26 cellular contexts compared by ENCODE assay signal in the genomic region with DNA sequence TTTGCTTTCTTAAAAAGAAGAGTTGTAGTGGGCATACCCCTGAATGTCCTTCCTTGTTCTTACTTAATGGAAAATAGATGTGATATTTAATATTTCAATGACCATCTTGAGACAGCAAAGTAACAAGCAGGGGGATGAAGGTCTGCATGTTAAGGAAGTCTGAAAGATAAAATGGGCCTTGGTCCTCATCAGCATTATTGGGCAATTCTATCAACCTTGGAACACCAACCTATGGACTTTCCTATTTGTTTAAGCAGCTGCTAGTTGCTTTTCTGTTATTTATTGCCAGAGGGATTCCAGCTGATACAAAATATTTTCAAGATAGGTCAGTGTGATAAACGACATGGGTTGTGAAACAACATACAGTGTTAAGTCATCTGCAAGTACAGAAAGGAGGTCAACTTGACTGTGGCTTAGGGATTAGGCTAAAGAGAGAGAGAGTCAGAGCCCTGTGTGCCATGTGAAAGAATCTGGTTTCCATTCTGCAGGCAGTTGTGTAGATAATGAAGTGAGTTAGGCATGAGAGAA. TPM values are rescaled to one million over a fixed set of nuclear protein-coding genes. Genes with fewer than 3 reads are reported as not detected.
DNase-seq lines count a peak whose midpoint lies in the region; ATAC-seq and TF ChIP-seq lines count a peak whose summit lies in the region.
"Had no signal": no experiment of that assay in that cellular context is flagged by ENCODE, and none has a peak within 500 bp of the region (broad histone marks: within the 10 kb centered on the region; RNA-seq: fewer than 3 reads in every experiment).

No MANE protein-coding gene starts in this region.

- peak; percentile 18 for DNase-seq in activated CD4-positive, alpha-beta T cell treated with anti-CD3 and anti-CD28 coated beads, Interleukin-2, amount 10 ng/mL, durations not matched to agents 24 days and 14 days
- no peak for DNase-seq in activated CD4-positive, alpha-beta T cell treated with anti-CD3 and anti-CD28 coated beads, Interleukin-2, amount 50 U/mL, for 48 hours
- DNase-seq in fibroblast of villous mesenchyme (ENCODE audit: low read depth) (peak; percentile 76), osteoblast (ENCODE audit: insufficient read length, low spot score, missing footprints) (peak; percentile 45), SHP77 treated with DMSO at 0.1 percent for 48 hours (lab: John Stamatoyannopoulos, UW) (no peak), mesenteric fat pad (ENCODE audit: low spot score) (no peak)
- DNase-seq: activated CD4-positive, alpha-beta T cell treated with anti-CD3 and anti-CD28 coated beads for 4 hours; activated naive CD8-positive, alpha-beta T cell treated with anti-CD3 and anti-CD28 coated beads, Interleukin-2, amount 50 U/mL, for 24 hours; activated T-cell treated with anti-CD3 and anti-CD28 coated beads, Interleukin-2, amount 50 U/mL, for 1 hour; dorsolateral prefrontal cortex; head of caudate nucleus; Kasumi-1; mesendoderm; naive B cell; NCI-H1694; NCI-H2171; NCI-H524; stimulated activated CD4-positive, alpha-beta T cell treated with anti-CD3 and anti-CD28 coated beads, Interleukin-2, amount 100 ng/mL, for 24 hours; substantia nigra had no signal

- H3K27ac ChIP-seq in osteoblast (ENCODE audit: low read depth, low read length) = no peak overlapping the region
- H3K27ac ChIP-seq: 22Rv1, dorsolateral prefrontal cortex had no signal

- no peak overlapping the region for H3K4me3 Mint-ChIP-seq in activated CD4-positive, alpha-beta T cell treated with anti-CD3 and anti-CD28 coated beads, Interleukin-2, amount 10 ng/mL, durations not matched to agents 24 days and 14 days
- H3K4me3 Mint-ChIP-seq: activated naive CD8-positive, alpha-beta T cell treated with anti-CD3 and anti-CD28 coated beads, Interleukin-2, amount 50 U/mL, for 24 hours; brain; naive B cell had no signal

- no peaks in the 10 kb centered on the region for H3K9me3 ChIP-seq in osteoblast (ENCODE audit: low read depth, low read length)
- H3K9me3 ChIP-seq: HAP-1 had no signal

- H3K4me1 ChIP-seq in osteoblast (ENCODE audit: insufficient read depth, low read length) = no peaks in the 10 kb centered on the region
- H3K4me1 ChIP-seq: HAP-1 had no signal

- H3K36me3 Mint-ChIP-seq in activated CD4-positive, alpha-beta T cell treated with anti-CD3 and anti-CD28 coated beads, Interleukin-2, amount 10 ng/mL, durations not matched to agents 24 days and 14 days (ENCODE audit: low read depth) = no peaks in the 10 kb centered on the region
- H3K36me3 Mint-ChIP-seq: brain, naive B cell had no signal

- no peak overlapping the region for H3K4me3 ChIP-seq in fibroblast of villous mesenchyme (ENCODE audit: low read depth, low read length)
- no peak overlapping the region for H3K4me3 ChIP-seq in osteoblast (ENCODE audit: insufficient read depth, low read length)
- H3K4me3 ChIP-seq: dorsolateral prefrontal cortex, HAP-1 had no signal

- H3K27me3 Mint-ChIP-seq in activated CD4-positive, alpha-beta T cell treated with anti-CD3 and anti-CD28 coated beads, Interleukin-2, amount 10 ng/mL, durations not matched to agents 24 days and 14 days = no peaks in the 10 kb centered on the region
- H3K27me3 Mint-ChIP-seq: activated naive CD8-positive, alpha-beta T cell treated with anti-CD3 and anti-CD28 coated beads, Interleukin-2, amount 50 U/mL, for 24 hours; brain had no signal

- no peaks in the 10 kb centered on the region for H4K20me1 ChIP-seq in osteoblast (ENCODE audit: insufficient read depth, low read length)

- no peak overlapping the region for H3K4me2 ChIP-seq in osteoblast (ENCODE audit: insufficient read depth, low read length)

- intact Hi-C loops in activated CD4-positive, alpha-beta T cell treated with anti-CD3 and anti-CD28 coated beads, Interleukin-2, amount 10 ng/mL, durations not matched to agents 24 days and 14 days (cut with micrococcal nuclease) = no loop called here

- H3K27ac Mint-ChIP-seq in activated CD4-positive, alpha-beta T cell treated with anti-CD3 and anti-CD28 coated beads, Interleukin-2, amount 10 ng/mL, durations not matched to agents 24 days and 14 days = no peak overlapping the region
- H3K27ac Mint-ChIP-seq: activated naive CD8-positive, alpha-beta T cell treated with anti-CD3 and anti-CD28 coated beads, Interleukin-2, amount 50 U/mL, for 24 hours; brain; naive B cell had no signal

- no peak overlapping the region for H2AFZ ChIP-seq in osteoblast (ENCODE audit: low read length)

- no peaks in the 10 kb centered on the region for H3K9me3 Mint-ChIP-seq in activated CD4-positive, alpha-beta T cell treated with anti-CD3 and anti-CD28 coated beads, Interleukin-2, amount 10 ng/mL, durations not matched to agents 24 days and 14 days

- H3K27me3 ChIP-seq in osteoblast (ENCODE audit: insufficient read depth, low read length) = no peaks in the 10 kb centered on the region
- H3K27me3 ChIP-seq: dorsolateral prefrontal cortex had no signal

- TF ChIP-seq CTCF in fibroblast of villous mesenchyme (IDR thresholded peaks at IDR 0.05; ENCODE audit: insufficient read depth, low read depth, low read length) (no peak), osteoblast (IDR thresholded peaks at IDR 0.05; ENCODE audit: extremely low read depth, low read depth, low read length) (no peak)

- H3K36me3 ChIP-seq in osteoblast (ENCODE audit: insufficient read depth, low read length) = no peaks in the 10 kb centered on the region
- H3K36me3 ChIP-seq: HAP-1 had no signal

- ATAC-seq in HG02885 (IDR thresholded peaks at IDR 0.05; ENCODE audit: poor library complexity, unreplicated experiment) (no peak), HG02571 (IDR thresholded peaks at IDR 0.05; ENCODE audit: unreplicated experiment) (no peak)
- ATAC-seq: activated naive CD8-positive, alpha-beta T cell treated with anti-CD3 and anti-CD28 coated beads, Interleukin-2, amount 50 U/mL, for 24 hours had no signal

- no peaks in the 10 kb centered on the region for H3K4me1 Mint-ChIP-seq in activated CD4-positive, alpha-beta T cell treated with anti-CD3 and anti-CD28 coated beads, Interleukin-2, amount 10 ng/mL, durations not matched to agents 24 days and 14 days
- H3K4me1 Mint-ChIP-seq: activated naive CD8-positive, alpha-beta T cell treated with anti-CD3 and anti-CD28 coated beads, Interleukin-2, amount 50 U/mL, for 24 hours; brain; naive B cell had no signal

- H3K79me2 ChIP-seq in osteoblast (ENCODE audit: insufficient read depth, low read length) = no peaks in the 10 kb centered on the region

RNA-seq across cellular contexts. Expression of a gene that starts 16.4 kb away (rescaled TPM):
- total RNA-seq in activated CD4-positive, alpha-beta T cell treated with anti-CD3 and anti-CD28 coated beads, Interleukin-2, amount 10 ng/mL, durations not matched to agents 24 days and 14 days = not detected in 2 replicates
- 14.7 and 20.9 TPM in 2 replicates for total RNA-seq in fibroblast of villous mesenchyme
- total RNA-seq in osteoblast = 2.2 and 2.9 TPM in 2 replicates
- total RNA-seq in mesenteric fat pad = 996 TPM
- total RNA-seq: activated CD8-positive, alpha-beta memory T cell treated with anti-CD3 and anti-CD28 coated beads for 36 hours; Daoy had no signal

Comparison
In these comparisons a context has a peak if more than half of its experiments do, and no peak if none do; other contexts are left out.
1. DNase-seq: peak in activated CD4-positive, alpha-beta T cell treated with anti-CD3 and anti-CD28 coated beads, Interleukin-2, amount 10 ng/mL, durations not matched to agents 24 days and 14 days (single experiment), fibroblast of villous mesenchyme (single experiment) and osteoblast (single experiment); none in activated CD4-positive, alpha-beta T cell treated with anti-CD3 and anti-CD28 coated beads, Interleukin-2, amount 50 U/mL, for 48 hours (0 of 2), SHP77 treated with DMSO at 0.1 percent for 48 hours (single experiment) and mesenteric fat pad (single experiment).
2. RNA of a gene that starts 16.4 kb away (total RNA-seq): 996 TPM in mesenteric fat pad (single experiment); 14.7 to 20.9 TPM in fibroblast of villous mesenchyme, 2.2 to 2.9 TPM in osteoblast and not detected in activated CD4-positive, alpha-beta T cell treated with anti-CD3 and anti-CD28 coated beads, Interleukin-2, amount 10 ng/mL, durations not matched to agents 24 days and 14 days; every median in the first group is over 10 times any median in the second.